Comparison of ENCODE assay signal across 10 cellular contexts in genomic region chr3:49172616-49173041, GRCh38. TPM values are rescaled to one million over a fixed set of nuclear protein-coding genes. Genes with fewer than 3 reads are reported as not detected.
DNase-seq lines count a peak whose midpoint lies in the region; ATAC-seq and TF ChIP-seq lines count a peak whose summit lies in the region.
"Had no signal": no experiment of that assay in that cellular context is flagged by ENCODE, and none has a peak within 500 bp of the region (broad histone marks: within the 10 kb centered on the region; RNA-seq: fewer than 3 reads in every experiment).

No MANE protein-coding gene starts in this region.

- CTCF ChIA-PET in WTC11 (lab: Charles Lee) = no interaction called here

- H3K4me1 Mint-ChIP-seq in CD14-positive monocyte (peaks cover 19% of the 10 kb centered on the region), WTC11 (peaks cover 20% of the 10 kb centered on the region), progenitor cell of endocrine pancreas (ENCODE audit: low read depth) (peaks cover 22% of the 10 kb centered on the region)

- H3K27ac Mint-ChIP-seq in CD14-positive monocyte (no peak overlapping the region), WTC11 (no peak overlapping the region), progenitor cell of endocrine pancreas (no peak overlapping the region)

- POLR2A ChIA-PET in WTC11 (lab: Charles Lee) = no interaction called here

- peak overlapping the region; percentile 83 to 95 for H3K4me3 Mint-ChIP-seq in CD14-positive monocyte
- peak overlapping the region; percentile 82 for H3K4me3 Mint-ChIP-seq in WTC11
- H3K4me3 Mint-ChIP-seq in progenitor cell of endocrine pancreas (ENCODE audit: low read depth) = peak overlapping the region; percentile 82

- DNase-seq in CD14-positive monocyte (ENCODE audit: low spot score) = no peak
- DNase-seq in WTC11 (ENCODE audit: low spot score) = no peak
- peak; percentile 42 for DNase-seq in left ventricle myocardium superior
- no peak for DNase-seq in progenitor cell of endocrine pancreas (ENCODE audit: low spot score, unreplicated experiment)
- DNase-seq in LoVo (ENCODE audit: low spot score) = no peak
- DNase-seq in NCI-H82 (lab: John Stamatoyannopoulos, UW) = no peak
- DNase-seq: activated CD4-positive, CD25-positive, alpha-beta regulatory T cell treated with anti-CD3 and anti-CD28 coated beads, Interleukin-2, amount 50 U/mL, for 72 hours; DND-41 had no signal

- H3K27me3 Mint-ChIP-seq in CD14-positive monocyte (ENCODE audit: low read depth in 3 of 3) = peaks cover 0 to 9% (median 2%) of the 10 kb centered on the region in 3 donors
- peaks cover 14% of the 10 kb centered on the region for H3K27me3 Mint-ChIP-seq in WTC11 (ENCODE audit: low read depth)
- peaks cover 5% of the 10 kb centered on the region for H3K27me3 Mint-ChIP-seq in progenitor cell of endocrine pancreas

- intact Hi-C loops in CD14-positive monocyte (cut with micrococcal nuclease) = loop anchor here (5.0 to 10.0 kb wide), 2 partner anchors 105 to 272 kb away; partner anchors contain the start of gene C3orf62 (in 1 of the 2)
- intact Hi-C loops in left ventricle myocardium superior (cut with micrococcal nuclease) = loop anchor here (10.0 kb wide), 1 partner anchor 102 kb away; the partner anchor contains the start of gene C3orf62

- H3K9me3 Mint-ChIP-seq in CD14-positive monocyte (peaks cover 0 to 3% (median 0%) of the 10 kb centered on the region in 7 donors), WTC11 (no peaks in the 10 kb centered on the region), progenitor cell of endocrine pancreas (ENCODE audit: low read depth) (no peaks in the 10 kb centered on the region)

- H3K36me3 Mint-ChIP-seq in CD14-positive monocyte = peaks cover 2 to 9% of the 10 kb centered on the region in 2 donors
- no peaks in the 10 kb centered on the region for H3K36me3 Mint-ChIP-seq in WTC11
- H3K36me3 Mint-ChIP-seq in progenitor cell of endocrine pancreas (ENCODE audit: insufficient read depth) = peaks cover 1% of the 10 kb centered on the region

- TF ChIP-seq CTCF in CD14-positive monocyte (IDR thresholded peaks at IDR 0.05) = no peak
- no peak for TF ChIP-seq CTCF in WTC11 (IDR thresholded peaks at IDR 0.05)
- TF ChIP-seq CTCF in progenitor cell of endocrine pancreas (IDR thresholded peaks at IDR 0.05; ENCODE audit: unreplicated experiment) = no peak

- ATAC-seq in WTC11 (no peak), left ventricle myocardium superior (no peak), HG03469 (IDR thresholded peaks at IDR 0.05; ENCODE audit: unreplicated experiment) (no peak), GM21576 (IDR thresholded peaks at IDR 0.05; ENCODE audit: unreplicated experiment) (no peak)

TF ChIP-seq in WTC11, 78 proteins besides CTCF, POLR2A, EP300 and RAD21:
- no peak for TF ChIP-seq IRF2 (CRISPR knock-in tag; IDR thresholded peaks at IDR 0.05; ENCODE audit: borderline replicate concordance, low read depth)
- no peak for TF ChIP-seq CREM (CRISPR knock-in tag; IDR thresholded peaks at IDR 0.05)
- TF ChIP-seq AFF4 (CRISPR knock-in tag; IDR thresholded peaks at IDR 0.05; ENCODE audit: borderline replicate concordance) = no peak
- TF ChIP-seq TEAD4 (CRISPR knock-in tag; IDR thresholded peaks at IDR 0.05) = no peak
- no peak for TF ChIP-seq ERG (CRISPR knock-in tag; IDR thresholded peaks at IDR 0.05)
- no peak for TF ChIP-seq GABPB1 (CRISPR knock-in tag; IDR thresholded peaks at IDR 0.05)
- TF ChIP-seq NFE2L1 (CRISPR knock-in tag; IDR thresholded peaks at IDR 0.05) = no peak
- TF ChIP-seq ZNF512 (CRISPR knock-in tag; IDR thresholded peaks at IDR 0.05; ENCODE audit: borderline replicate concordance) = no peak
- TF ChIP-seq SMAD3 (CRISPR knock-in tag; IDR thresholded peaks at IDR 0.05; ENCODE audit: borderline replicate concordance) = no peak
- TF ChIP-seq ZBTB21 (CRISPR knock-in tag; IDR thresholded peaks at IDR 0.05; ENCODE audit: borderline replicate concordance) = no peak
- no peak for TF ChIP-seq MYBL2 (CRISPR knock-in tag; IDR thresholded peaks at IDR 0.05)
- TF ChIP-seq TCF7 (CRISPR knock-in tag; IDR thresholded peaks at IDR 0.05; ENCODE audit: low read depth) = no peak

RNA-seq across cellular contexts. Expression of gene KLHDC8B, which starts 1.2 kb away (rescaled TPM):
- polyA plus RNA-seq in CD14-positive monocyte = 10 to 100 TPM in 1 of 2 donors, 1 to 10 TPM in 1; 7.5 to 12.9 TPM
- total RNA-seq in WTC11 (2021) (13.5 to 21.5 TPM (median 16.1 TPM) in 3 replicates), left ventricle myocardium superior (95.1 TPM), progenitor cell of endocrine pancreas (38.7 and 41.4 TPM in 2 replicates)

RNA-seq across cellular contexts. Expression of gene CCDC71, which starts 6.5 kb away (rescaled TPM):
- 1 to 10 TPM; 1.0 to 1.2 TPM for polyA plus RNA-seq in CD14-positive monocyte
- total RNA-seq in WTC11 (2021) = 29.8 to 32.0 TPM (median 29.8 TPM) in 3 replicates
- 10.2 TPM for total RNA-seq in left ventricle myocardium superior
- total RNA-seq in progenitor cell of endocrine pancreas = 28.6 and 29.8 TPM in 2 replicates

RNA-seq across cellular contexts. Expression of gene LAMB2, which starts 39.8 kb away (rescaled TPM):
- polyA plus RNA-seq in CD14-positive monocyte = 1 to 10 TPM; 4.0 to 7.6 TPM
- total RNA-seq in WTC11 (2021) (118 to 134 TPM (median 130 TPM) in 3 replicates), left ventricle myocardium superior (798 TPM), progenitor cell of endocrine pancreas (273 and 278 TPM in 2 replicates)

RNA-seq across cellular contexts. Expression of gene USP19, which starts 52.0 kb away (rescaled TPM):
- 10 to 100 TPM; 18.4 to 24.1 TPM for polyA plus RNA-seq in CD14-positive monocyte
- 72.4 to 75.8 TPM (median 73.3 TPM) in 3 replicates for total RNA-seq in WTC11 (2021)
- total RNA-seq in left ventricle myocardium superior = 64.6 TPM
- 76.2 and 81.1 TPM in 2 replicates for total RNA-seq in progenitor cell of endocrine pancreas
